In the genomic region with DNA sequence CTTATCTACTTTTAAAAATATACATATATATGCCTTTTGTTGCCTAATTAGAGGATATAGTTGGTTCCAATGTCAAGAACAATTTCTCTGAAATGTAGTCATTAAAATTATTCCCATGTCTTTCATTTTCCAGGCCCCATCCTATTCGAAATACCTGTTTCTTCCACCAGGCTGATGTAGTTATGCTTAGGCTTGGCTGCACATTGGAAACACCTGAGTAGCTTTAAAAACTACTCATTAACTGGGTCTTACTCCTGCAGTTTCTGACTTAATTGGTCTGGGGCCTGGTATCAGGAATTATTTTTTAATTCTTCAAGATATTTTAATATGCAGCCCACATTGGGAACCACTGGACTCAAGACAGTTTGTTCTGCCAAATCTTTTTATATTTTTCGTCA, we compare ENCODE assay signal across 13 cellular contexts. TPM values are rescaled to one million over a fixed set of nuclear protein-coding genes. Genes with fewer than 3 reads are reported as not detected.
A peak's percentile ranks its signal among the peaks of the same experiment; 100 is the strongest.
DNase-seq lines count a peak whose midpoint lies in the region; ATAC-seq and TF ChIP-seq lines count a peak whose summit lies in the region.
"Had no signal": no experiment of that assay in that cellular context is flagged by ENCODE, and none has a peak within 500 bp of the region (broad histone marks: within the 10 kb centered on the region; RNA-seq: fewer than 3 reads in every experiment).

No MANE protein-coding gene starts in this region.

- H3K27ac ChIP-seq in heart right ventricle (peak overlapping the region in 8 of 10 donors; percentile 0 to 82 (median 72)), mesenchymal stem cell (ENCODE audit: low read length, poor library complexity, severe bottlenecking) (peak overlapping the region; percentile 55), upper lobe of left lung (peak overlapping the region in 3 of 4 donors; percentile 31 to 63 (median 44))

- peaks cover 85% of the 10 kb centered on the region for H3K4me1 Mint-ChIP-seq in activated naive CD8-positive, alpha-beta T cell treated with anti-CD3 and anti-CD28 coated beads, Interleukin-2, amount 10 ng/mL, durations not matched to agents 7 days and 5 days

- H4K91ac ChIP-seq in mesenchymal stem cell (ENCODE audit: low read length) = no peak overlapping the region

- H2AK5ac ChIP-seq in mesenchymal stem cell (ENCODE audit: low read length, severe bottlenecking) = peak overlapping the region; percentile 91

- H2BK12ac ChIP-seq in mesenchymal stem cell (ENCODE audit: low read length in 2 of 2) = no peak overlapping the region

- H3K27me3 ChIP-seq in heart right ventricle (no peaks in the 10 kb centered on the region), mesenchymal stem cell (ENCODE audit: control insufficient read depth in 1 of 2, insufficient read depth in 1 of 2, low read length in 2 of 2) (no peaks in the 10 kb centered on the region), upper lobe of left lung (no peaks in the 10 kb centered on the region)
- H3K27me3 ChIP-seq: esophagus squamous epithelium had no signal

- no peak overlapping the region for H3K4ac ChIP-seq in mesenchymal stem cell (ENCODE audit: low read depth in 1 of 2, low read length in 2 of 2)

- H3K36me3 Mint-ChIP-seq in activated naive CD8-positive, alpha-beta T cell treated with anti-CD3 and anti-CD28 coated beads, Interleukin-2, amount 10 ng/mL, durations not matched to agents 7 days and 5 days = peaks cover 54% of the 10 kb centered on the region

- H2BK5ac ChIP-seq in mesenchymal stem cell (ENCODE audit: low read depth, low read length, poor library complexity, severe bottlenecking) = peak overlapping the region; percentile 74

- DNase-seq in heart right ventricle = no peak
- no peak for DNase-seq in cardiac septum (ENCODE audit: low spot score)
- DNase-seq in activated naive CD8-positive, alpha-beta T cell treated with anti-CD3 and anti-CD28 coated beads, Interleukin-2, amount 10 ng/mL, durations not matched to agents 7 days and 5 days = no peak
- no peak for DNase-seq in mesenchymal stem cell
- DNase-seq in upper lobe of left lung = no peak
- no peak for DNase-seq in pons (ENCODE audit: low spot score)
- no peak for DNase-seq in activated gamma-delta T cell treated with Interleukin-2 at 50 U/mL for 16 hours
- DNase-seq: esophagus squamous epithelium, KG1, naive B cell, NCI-H2171 treated with DMSO at 0.1 percent for 48 hours had no signal

- H2BK120ac ChIP-seq in mesenchymal stem cell (ENCODE audit: low read depth, low read length) = no peak overlapping the region

- H3K9me3 Mint-ChIP-seq in activated naive CD8-positive, alpha-beta T cell treated with anti-CD3 and anti-CD28 coated beads, Interleukin-2, amount 10 ng/mL, durations not matched to agents 7 days and 5 days = no peaks in the 10 kb centered on the region
- H3K9me3 Mint-ChIP-seq: CD14-positive monocyte, naive B cell had no signal

- TF ChIP-seq CTCF in heart right ventricle (IDR thresholded peaks at IDR 0.05) (no peak), upper lobe of left lung (IDR thresholded peaks at IDR 0.05) (no peak)

- no peak overlapping the region for H2BK15ac ChIP-seq in mesenchymal stem cell (ENCODE audit: low read depth, poor library complexity, severe bottlenecking)

- TF ChIP-seq POLR2A in upper lobe of left lung (IDR thresholded peaks at IDR 0.05) = no peak

- H2AFZ ChIP-seq in mesenchymal stem cell (ENCODE audit: low read depth, low read length) = no peak overlapping the region

- intact Hi-C loops in heart right ventricle (cut with DNase I) (loop anchor here in 1 of 10 donors (5.0 kb wide), 1 partner anchor 33 kb away; no protein-coding TSS in a partner anchor), cardiac septum (cut with DNase I) (loop anchor here (10.0 kb wide), 1 partner anchor 55 kb away; a partner anchor contains a TSS)

- H3K4me2 ChIP-seq in mesenchymal stem cell (ENCODE audit: low read length, poor library complexity, severe bottlenecking) = no peak overlapping the region

- peaks cover 8% of the 10 kb centered on the region for H3K79me1 ChIP-seq in mesenchymal stem cell (replicated peaks; ENCODE audit: low read length, poor library complexity, severe bottlenecking)

- no peak overlapping the region for H4K8ac ChIP-seq in mesenchymal stem cell (ENCODE audit: low read length)

- peaks cover 15 to 100% (median 97%) of the 10 kb centered on the region in 9 donors for H3K4me1 ChIP-seq in heart right ventricle
- peaks cover 16% of the 10 kb centered on the region for H3K4me1 ChIP-seq in mesenchymal stem cell (ENCODE audit: control insufficient read depth, insufficient read depth, low read depth, low read length)
- H3K4me1 ChIP-seq in upper lobe of left lung = peaks cover 72 to 88% (median 78%) of the 10 kb centered on the region in 4 donors

- POLR2A ChIA-PET in activated naive CD8-positive, alpha-beta T cell treated with anti-CD3 and anti-CD28 coated beads, Interleukin-2, amount 10 ng/mL, durations not matched to agents 7 days and 5 days (lab: Charles Lee) = interaction anchor here (1.0 to 1.4 kb wide), 4 partner anchors 12 to 54 kb away, joined by 3 to 6 read pairs (median 4); a partner anchor contains a TSS

- ATAC-seq in heart right ventricle (peak in 1 of 8 donors; percentile 30), upper lobe of left lung (ENCODE audit: low FRiP score in 2 of 2) (no peak), esophagus mucosa (no peak)
- ATAC-seq in activated naive CD8-positive, alpha-beta T cell treated with anti-CD3 and anti-CD28 coated beads, Interleukin-2, amount 10 ng/mL, durations not matched to agents 7 days and 5 days (ENCODE audit: low read depth) = no peak

- H3K23ac ChIP-seq in mesenchymal stem cell (ENCODE audit: low read length in 2 of 2) = no peak overlapping the region

- H3K18ac ChIP-seq in mesenchymal stem cell (ENCODE audit: low read depth in 1 of 2, low read length in 2 of 2) = peak overlapping the region in 1 of 2 experiments; percentile 74

- H3K4me3 ChIP-seq in heart right ventricle = no peak overlapping the region
- no peak overlapping the region for H3K4me3 ChIP-seq in mesenchymal stem cell (ENCODE audit: insufficient read depth in 1 of 2, low read depth in 1 of 2, low read length in 2 of 2)
- H3K4me3 ChIP-seq in upper lobe of left lung = no peak overlapping the region
- H3K4me3 ChIP-seq: esophagus squamous epithelium had no signal

- peak overlapping the region; percentile 87 for H3K27ac Mint-ChIP-seq in activated naive CD8-positive, alpha-beta T cell treated with anti-CD3 and anti-CD28 coated beads, Interleukin-2, amount 10 ng/mL, durations not matched to agents 7 days and 5 days

- H3K36me3 ChIP-seq in heart right ventricle = peaks cover 0 to 71% (median 8%) of the 10 kb centered on the region in 9 donors
- peaks cover 7 to 87% of the 10 kb centered on the region in 2 experiments for H3K36me3 ChIP-seq in mesenchymal stem cell (ENCODE audit: control insufficient read depth in 1 of 2, insufficient read depth in 2 of 2, low read depth in 1 of 2, low read length in 2 of 2)
- H3K36me3 ChIP-seq in upper lobe of left lung = peaks cover 7 to 64% (median 27%) of the 10 kb centered on the region in 4 donors

- no peaks in the 10 kb centered on the region for H3K27me3 Mint-ChIP-seq in activated naive CD8-positive, alpha-beta T cell treated with anti-CD3 and anti-CD28 coated beads, Interleukin-2, amount 10 ng/mL, durations not matched to agents 7 days and 5 days
- H3K27me3 Mint-ChIP-seq: naive B cell had no signal

- TF ChIP-seq EP300 in upper lobe of left lung (IDR thresholded peaks at IDR 0.05) = no peak

- H3K4me3 Mint-ChIP-seq in activated naive CD8-positive, alpha-beta T cell treated with anti-CD3 and anti-CD28 coated beads, Interleukin-2, amount 10 ng/mL, durations not matched to agents 7 days and 5 days = no peak overlapping the region
- H3K4me3 Mint-ChIP-seq: CD14-positive monocyte had no signal

- H3K9me3 ChIP-seq in heart right ventricle = no peaks in the 10 kb centered on the region
- H3K9me3 ChIP-seq in mesenchymal stem cell (ENCODE audit: control insufficient read depth, low read length) = no peaks in the 10 kb centered on the region
- H3K9me3 ChIP-seq in upper lobe of left lung = no peaks in the 10 kb centered on the region
- H3K9me3 ChIP-seq: esophagus squamous epithelium had no signal

- peak overlapping the region; percentile 76 for H3K9ac ChIP-seq in mesenchymal stem cell (ENCODE audit: low read length)

- no peak overlapping the region for H3K14ac ChIP-seq in mesenchymal stem cell (ENCODE audit: low read length in 2 of 2)

- 66 to 74% methylated on average over 2 of the region's 2 CpGs for WGBS in heart right ventricle, 2 donors
- 90% methylated on average over 2 of the region's 2 CpGs for WGBS in mesenchymal stem cell
- 95 to 96% methylated on average over 2 of the region's 2 CpGs for WGBS in upper lobe of left lung, 2 donors

RNA-seq across cellular contexts. Expression of a gene that starts 53.7 kb away (rescaled TPM):
- total RNA-seq in heart right ventricle = 100 to 1,000 TPM in 5 of 10 donors, 10 to 100 TPM in 5; 71.1 to 197 (median 92.1) TPM
- 10 to 100 TPM; 14.6 to 81.4 TPM for polyA plus RNA-seq in heart right ventricle
- 66.7 TPM for total RNA-seq in cardiac septum
- 10 to 100 TPM; 86.9 to 92.2 TPM for total RNA-seq in activated naive CD8-positive, alpha-beta T cell treated with anti-CD3 and anti-CD28 coated beads, Interleukin-2, amount 10 ng/mL, durations not matched to agents 7 days and 5 days
- polyA plus RNA-seq in mesenchymal stem cell (2013, experiment 1 of 2) = 195 TPM
- 202 TPM for polyA plus RNA-seq in mesenchymal stem cell (2013, experiment 2 of 2)
- 100 to 1,000 TPM in 5 of 6 donors, 10 to 100 TPM in 1; 82.8 to 385 (median 285) TPM for total RNA-seq in upper lobe of left lung
- total RNA-seq in esophagus mucosa = 14.6 TPM
